In genomic region chr3:8324727-8325126, GRCh38 we compare ENCODE assay signal across 8 cellular contexts.
DNase-seq lines count a peak whose midpoint lies in the region; ATAC-seq, FAIRE-seq and TF ChIP-seq lines count a peak whose summit lies in the region.

No MANE protein-coding gene starts in this region.

- no peaks in the 10 kb centered on the region for H3K36me3 Mint-ChIP-seq in mesothelial cell of epicardium

- peak; percentile 65 for ATAC-seq in left ventricle myocardium superior

- no peak for TF ChIP-seq POLR2A in GM12892 (IDR thresholded peaks at IDR 0.05; ENCODE audit: low read depth, low read length)

- intact Hi-C loops in left ventricle myocardium superior (cut with micrococcal nuclease): no loop called here

- no peak overlapping the region for H3K27ac Mint-ChIP-seq in mesothelial cell of epicardium

- peak; percentile 71 for FAIRE-seq in GM12892 (lab: Jason Lieb, UNC)

- DNase-seq in GM12892 (ENCODE audit: insufficient read length): no peak
- DNase-seq in HFF-Myc (ENCODE audit: extremely low read depth, low read depth): no peak
- peak; percentile 94 for DNase-seq in OCI-M1 (lab: John Stamatoyannopoulos, UW)
- peak; percentile 41 for DNase-seq in activated effector memory CD4-positive, alpha-beta T cell treated with Interleukin-2 at 50 U/mL for 16 hours
- peak; percentile 61 for DNase-seq in left ventricle myocardium superior
- DNase-seq in stimulated activated CD4-positive, alpha-beta T cell treated with anti-CD3 and anti-CD28 coated beads, Interleukin-2, amount 100 ng/mL, for 4 hours (ENCODE audit: low read depth): peak; percentile 2
- DNase-seq in mesothelial cell of epicardium (ENCODE audit: low spot score in 2 of 2, unreplicated experiment in 2 of 2): no peak
- DNase-seq in NK-92 (lab: John Stamatoyannopoulos, UW; ENCODE audit: unreplicated experiment): no peak

- TF ChIP-seq CTCF in HFF-Myc (IDR thresholded peaks at IDR 0.05; ENCODE audit: low read depth, low read length, missing control alignments): peak; percentile 50
- no peak for TF ChIP-seq CTCF in mesothelial cell of epicardium (IDR thresholded peaks at IDR 0.05; ENCODE audit: unreplicated experiment)

- no peaks in the 10 kb centered on the region for H3K27me3 Mint-ChIP-seq in mesothelial cell of epicardium (ENCODE audit: low read depth)

- H3K9me3 Mint-ChIP-seq in mesothelial cell of epicardium: peaks cover 10% of the 10 kb centered on the region

- peaks cover 15% of the 10 kb centered on the region for H3K4me1 Mint-ChIP-seq in mesothelial cell of epicardium

- H3K4me3 Mint-ChIP-seq in mesothelial cell of epicardium: no peak overlapping the region

- no peak overlapping the region for H3K4me3 ChIP-seq in HFF-Myc (replicated peaks; ENCODE audit: low read depth, low read length)

Comparison
In these comparisons a context has a peak if more than half of its experiments do, and no peak if none do; other contexts are left out.
1. DNase-seq: peak in OCI-M1 (single experiment), activated effector memory CD4-positive, alpha-beta T cell treated with Interleukin-2 at 50 U/mL for 16 hours (single experiment), left ventricle myocardium superior (single experiment) and stimulated activated CD4-positive, alpha-beta T cell treated with anti-CD3 and anti-CD28 coated beads, Interleukin-2, amount 100 ng/mL, for 4 hours (single experiment); none in GM12892 (single experiment), HFF-Myc (single experiment), mesothelial cell of epicardium (0 of 2) and NK-92 (single experiment).